20 cellular contexts compared by ENCODE assay signal in the genomic region with DNA sequence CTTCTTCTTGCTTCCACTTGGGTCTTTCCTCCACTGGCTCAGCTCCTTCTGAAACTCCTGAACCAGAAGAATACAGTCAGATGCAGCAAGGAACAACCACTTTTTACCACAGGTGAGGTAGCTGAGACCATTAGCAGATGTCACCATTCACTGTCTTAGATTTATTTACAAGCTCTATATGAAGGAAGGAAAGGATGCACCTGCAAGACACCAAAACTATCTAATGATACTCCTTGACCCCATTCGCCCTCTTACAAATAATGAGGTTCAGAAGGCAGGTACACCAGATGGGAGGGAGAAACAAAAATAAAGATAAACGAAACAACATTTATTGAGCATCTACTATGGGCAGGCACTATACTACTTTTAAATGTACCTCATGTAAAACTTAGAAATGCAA. TPM values are rescaled to one million over a fixed set of nuclear protein-coding genes. Genes with fewer than 3 reads are reported as not detected.
DNase-seq lines count a peak whose midpoint lies in the region; ATAC-seq, FAIRE-seq and TF ChIP-seq lines count a peak whose summit lies in the region.
"Had no signal": no experiment of that assay in that cellular context is flagged by ENCODE, and none has a peak within 500 bp of the region (broad histone marks: within the 10 kb centered on the region; RNA-seq: fewer than 3 reads in every experiment).

No MANE protein-coding gene starts in this region.

- DNase-seq in activated T-cell treated with anti-CD3 and anti-CD28 coated beads, Interleukin-2, amount 50 U/mL, for 24 hours = no peak
- DNase-seq in activated T-cell treated with anti-CD3 and anti-CD28 coated beads for 4 hours = no peak
- no peak for DNase-seq in K562 (ENCODE audit: extremely low read depth in 1 of 4, low spot score in 3 of 4)
- DNase-seq in psoas muscle = no peak
- no peak for DNase-seq in posterior cingulate gyrus
- DNase-seq in type B pancreatic cell (ENCODE audit: extremely low spot score, unreplicated experiment) = no peak
- DNase-seq: DMS53; HFFc6; Kasumi-1; NCI-H1105 treated with DMSO at 0.1 percent for 48 hours; NCI-H1930; NCI-H526 treated with DMSO at 0.1 percent for 48 hours; NK-92 treated with Interleukin-12 subunit alpha and Interleukin-12 subunit beta, amount 100 ng/mL, for 24 hours; SHP77 treated with DMSO at 0.1 percent for 48 hours had no signal

- no peak for TF ChIP-seq RAD21 in K562 (CRISPR knock-in tag; conservative IDR thresholded peaks at IDR 0.05 in 1 of 2, IDR thresholded peaks at IDR 0.05 in 1 of 2)

- CTCF ChIA-PET in HEK293 (lab: Yijun Ruan, JAX) (interaction anchor here (0.6 to 1.9 kb wide), 11 partner anchors 9 to 177 kb away, joined by 3 to 12 read pairs (median 4); no protein-coding TSS in a partner anchor), K562 (lab: Yijun Ruan, JAX; ENCODE audit: low intra/inter-chr PET ratio) (no interaction called here)

- TF ChIP-seq EP300 in K562 (IDR thresholded peaks at IDR 0.05; ENCODE audit: low read length) = no peak

- TF ChIP-seq CTCF in HEK293 (tag by site-specific recombination; IDR thresholded peaks at IDR 0.05) (no peak), K562 (IDR thresholded peaks at IDR 0.05 in 2 of 3, conservative IDR thresholded peaks at IDR 0.05 in 1 of 3; ENCODE audit: insufficient read depth in 2 of 3, low read depth in 1 of 3, low read length in 3 of 3) (no peak), psoas muscle (IDR thresholded peaks at IDR 0.05) (no peak), type B pancreatic cell (conservative IDR thresholded peaks at IDR 0.05) (no peak)

- no peak for ATAC-seq in K562
- ATAC-seq in psoas muscle = no peak
- no peak for ATAC-seq in GM18868 (IDR thresholded peaks at IDR 0.05; ENCODE audit: unreplicated experiment)

- H2AFZ ChIP-seq in K562 (ENCODE audit: low read depth, low read length) = no peak overlapping the region

- POLR2A ChIA-PET in HEK293 (lab: Yijun Ruan, JAX) (no interaction called here), K562 (lab: Yijun Ruan, JAX) (interaction anchor here (1.2 to 2.5 kb wide), 3 partner anchors 8 to 10 kb away, joined by 3 to 7 read pairs (median 5); partner anchors contain the start of gene TFIP11)

- H3K36me3 ChIP-seq in HEK293 (ENCODE audit: control insufficient read depth in 2 of 2, insufficient read depth in 1 of 2, low read length in 2 of 2) (peaks cover 63 to 87% of the 10 kb centered on the region in 2 experiments), K562 (ENCODE audit: control insufficient read depth, insufficient read depth, low read length) (peaks cover 81% of the 10 kb centered on the region), psoas muscle (ENCODE audit: insufficient read depth in 1 of 2, low read depth in 1 of 2) (peaks cover 31 to 99% of the 10 kb centered on the region in 2 donors)

- TF ChIP-seq POLR2A in K562 (conservative IDR thresholded peaks at IDR 0.05) = no peak

- H4K20me1 ChIP-seq in K562 (replicated peaks; ENCODE audit: control insufficient read depth, insufficient read depth, low read length) = no peaks in the 10 kb centered on the region

- no TSS peak for BruUV-seq in K562 (replicated peaks; lab: Mats Ljungman, UMichigan)

- peak overlapping the region; percentile 41 for H3K27ac Mint-ChIP-seq in activated T-cell treated with anti-CD3 and anti-CD28 coated beads, Interleukin-2, amount 50 U/mL, for 24 hours
- H3K27ac Mint-ChIP-seq in type B pancreatic cell = no peak overlapping the region
- H3K27ac Mint-ChIP-seq: HFFc6 had no signal

- H3K9me3 Mint-ChIP-seq in activated T-cell treated with anti-CD3 and anti-CD28 coated beads, Interleukin-2, amount 50 U/mL, for 24 hours = no peaks in the 10 kb centered on the region
- no peaks in the 10 kb centered on the region for H3K9me3 Mint-ChIP-seq in type B pancreatic cell
- H3K9me3 Mint-ChIP-seq: CD14-positive monocyte, HFFc6 had no signal

- 57% methylated on average over 2 of the region's 2 CpGs for WGBS in K562 (ENCODE audit: insufficient coverage, low coverage, missing lambda C conversion rate)
- 78 to 88% (median 86%) methylated on average over 2 of the region's 2 CpGs for WGBS in psoas muscle, 3 donors

- H3K9me3 ChIP-seq in HEK293 (ENCODE audit: control insufficient read depth, insufficient read depth, low read depth, low read length) = no peaks in the 10 kb centered on the region
- no peaks in the 10 kb centered on the region for H3K9me3 ChIP-seq in K562 (replicated peaks; ENCODE audit: control insufficient read depth, insufficient read depth, low read depth, low read length)
- no peaks in the 10 kb centered on the region for H3K9me3 ChIP-seq in psoas muscle

- H3K9me1 ChIP-seq in K562 (ENCODE audit: control insufficient read depth, insufficient read depth, low read length) = no peaks in the 10 kb centered on the region

- H3K79me2 ChIP-seq in K562 (ENCODE audit: control insufficient read depth, insufficient read depth, low read length) = no peaks in the 10 kb centered on the region; the same call in 2 of the 3 replicates

- intact Hi-C loops in K562 (cut with micrococcal nuclease) = no loop called here
- intact Hi-C loops in psoas muscle (cut with DNase I) = loop anchor here in 1 of 2 donors (2.0 to 5.0 kb wide), 2 partner anchors 25 to 90 kb away; partner anchors contain the start of gene TPST2
- intact Hi-C loops in posterior cingulate gyrus (cut with DNase I) = no loop called here

- FAIRE-seq in K562 (lab: Jason Lieb, UNC) = no peak
- FAIRE-seq: A204.1, H1, HepG2 had no signal

- in situ Hi-C loops in K562 (cut with MboI) = no loop called here

- H3K4me3 Mint-ChIP-seq in activated T-cell treated with anti-CD3 and anti-CD28 coated beads, Interleukin-2, amount 50 U/mL, for 24 hours = no peak overlapping the region
- H3K4me3 Mint-ChIP-seq in type B pancreatic cell = no peak overlapping the region
- H3K4me3 Mint-ChIP-seq: CD14-positive monocyte, HFFc6 had no signal

- H3K4me3 ChIP-seq in HEK293 (ENCODE audit: low read depth, low read length) (no peak overlapping the region), K562 (no peak overlapping the region), psoas muscle (no peak overlapping the region)

- no peaks in the 10 kb centered on the region for H3K27me3 ChIP-seq in K562 (ENCODE audit: control insufficient read depth in 2 of 2, insufficient read depth in 2 of 2, low read length in 2 of 2)
- H3K27me3 ChIP-seq in psoas muscle (ENCODE audit: insufficient read depth in 3 of 3, low read length in 2 of 3) = no peaks in the 10 kb centered on the region

- no peak overlapping the region for H3K4me2 ChIP-seq in K562 (ENCODE audit: insufficient read depth, low read length)

- peaks cover 93% of the 10 kb centered on the region for H3K36me3 Mint-ChIP-seq in activated T-cell treated with anti-CD3 and anti-CD28 coated beads, Interleukin-2, amount 50 U/mL, for 24 hours (ENCODE audit: low read depth)
- peaks cover 43% of the 10 kb centered on the region for H3K36me3 Mint-ChIP-seq in type B pancreatic cell

- no peaks in the 10 kb centered on the region for H3K27me3 Mint-ChIP-seq in activated T-cell treated with anti-CD3 and anti-CD28 coated beads, Interleukin-2, amount 50 U/mL, for 24 hours
- H3K27me3 Mint-ChIP-seq in type B pancreatic cell = no peaks in the 10 kb centered on the region

- H3K27ac ChIP-seq in HEK293 (ENCODE audit: extremely low read depth, low read depth, low read length) (no peak overlapping the region), K562 (ENCODE audit: extremely low read depth, low read depth, low read length) (peak overlapping the region; percentile 75; the same call in 2 of the 3 replicates), psoas muscle (peak overlapping the region; percentile 88)

- peaks cover 27% of the 10 kb centered on the region for H3K4me1 Mint-ChIP-seq in activated T-cell treated with anti-CD3 and anti-CD28 coated beads, Interleukin-2, amount 50 U/mL, for 24 hours (ENCODE audit: low read depth)
- no peaks in the 10 kb centered on the region for H3K4me1 Mint-ChIP-seq in type B pancreatic cell (ENCODE audit: unreplicated experiment)

- H3K4me1 ChIP-seq in HEK293 (ENCODE audit: control insufficient read depth, insufficient read depth, low read length) = no peaks in the 10 kb centered on the region
- peaks cover 5 to 7% of the 10 kb centered on the region in 2 experiments; a peak in 3 of 5 replicates for H3K4me1 ChIP-seq in K562 (replicated peaks in 1 of 2; ENCODE audit: control insufficient read depth in 2 of 2, insufficient read depth in 2 of 2, low read length in 2 of 2)
- H3K4me1 ChIP-seq in psoas muscle = peaks cover 41% of the 10 kb centered on the region

- H3K9ac ChIP-seq in K562 (ENCODE audit: insufficient read depth in 1 of 2, low read depth in 2 of 2, low read length in 2 of 2) = no peak overlapping the region

RNA-seq across cellular contexts. Expression of gene TFIP11, which starts 10.3 kb away (rescaled TPM):
- total RNA-seq in K562 (2011; cell fraction: chromatin; rRNA removed; ENCODE audit: low replicate concordance) = 76.4 and 89.2 TPM in 2 replicates
- total RNA-seq in K562 (2011; cell fraction: nucleolus; rRNA removed) = 51.2 and 58.4 TPM in 2 replicates
- 52.2 and 57.7 TPM in 2 replicates for total RNA-seq in K562 (2011; cell fraction: nucleoplasm; rRNA removed)
- total RNA-seq in K562 (2014; rRNA removed) (23.8 and 26.5 TPM in 2 replicates), K562 (2014; rRNA removed; fragmentation: Illumina TruSeq; extraction: Trizol) (25.2 and 26.1 TPM in 2 replicates), K562 (2015; rRNA removed; fragmentation: Illumina TruSeq; extraction: Trizol) (28.5 and 29.0 TPM in 2 replicates), K562 (2021) (31.7 and 38.1 TPM in 2 replicates), psoas muscle (10 to 100 TPM; 29.1 to 48.6 (median 33.5) TPM), type B pancreatic cell (ENCODE audit: low replicate concordance) (32.7 and 40.3 TPM in 2 replicates)
- polyA plus RNA-seq in K562 (2011; rRNA removed) (29.7 and 30.8 TPM in 2 replicates), K562 (2014; fragmentation: Illumina TruSeq; extraction: Trizol) (22.6 and 26.6 TPM in 2 replicates), K562 (2014; fragmentation: Nextera tagmentation; extraction: Ambion mirVana) (10 to 100 TPM; 11.5 to 20.8 TPM), K562 (2014; rRNA removed) (19.3 and 21.5 TPM in 2 replicates), psoas muscle (10 to 100 TPM; 28.8 to 56.1 (median 37.8) TPM)
- 26.8 and 27.0 TPM in 2 replicates for polyA plus RNA-seq in K562 (2011; cell fraction: cytosol; rRNA removed)
- 44.9 and 57.2 TPM in 2 replicates for polyA plus RNA-seq in K562 (2011; cell fraction: nucleus; rRNA removed)
- 21.5 and 23.8 TPM in 2 replicates for polyA plus RNA-seq in K562 (2012)
- 44.3 and 59.6 TPM in 2 replicates for polyA minus RNA-seq in K562 (2011; rRNA and poly(A)+ RNA removed)
- 18.2 and 23.7 TPM in 2 replicates for polyA minus RNA-seq in K562 (2011; cell fraction: cytosol; rRNA and poly(A)+ RNA removed)
- 21.0 and 46.0 TPM in 2 replicates for polyA minus RNA-seq in K562 (2011; cell fraction: nucleus; rRNA and poly(A)+ RNA removed)

RNA-seq across cellular contexts. Expression of gene SRRD, which starts 18.3 kb away (rescaled TPM):
- 21.3 and 32.0 TPM in 2 replicates for total RNA-seq in K562 (2011; cell fraction: chromatin; rRNA removed; ENCODE audit: low replicate concordance)
- 11.2 and 13.3 TPM in 2 replicates for total RNA-seq in K562 (2011; cell fraction: nucleolus; rRNA removed)
- total RNA-seq in K562 (2011; cell fraction: nucleoplasm; rRNA removed) = 16.1 and 17.9 TPM in 2 replicates
- total RNA-seq in K562 (2014; rRNA removed) = 13.5 and 14.2 TPM in 2 replicates
- 34.4 and 39.1 TPM in 2 replicates for total RNA-seq in K562 (2014; rRNA removed; fragmentation: Illumina TruSeq; extraction: Trizol)
- 27.6 and 28.7 TPM in 2 replicates for total RNA-seq in K562 (2015; rRNA removed; fragmentation: Illumina TruSeq; extraction: Trizol)
- total RNA-seq in K562 (2021) = 35.1 and 35.5 TPM in 2 replicates
- polyA plus RNA-seq in K562 (2011; rRNA removed) = 29.4 and 59.4 TPM in 2 replicates
- 15.8 and 23.9 TPM in 2 replicates for polyA plus RNA-seq in K562 (2011; cell fraction: cytosol; rRNA removed)
- polyA plus RNA-seq in K562 (2011; cell fraction: nucleus; rRNA removed) = 13.6 and 13.8 TPM in 2 replicates
- polyA plus RNA-seq in K562 (2012) = 12.8 and 19.3 TPM in 2 replicates
- polyA plus RNA-seq in K562 (2014; fragmentation: Illumina TruSeq; extraction: Trizol) = 27.8 and 34.9 TPM in 2 replicates
- polyA plus RNA-seq in K562 (2014; fragmentation: Nextera tagmentation; extraction: Ambion mirVana) = 1 to 10 TPM; 4.9 to 5.7 TPM
- polyA plus RNA-seq in K562 (2014; rRNA removed) = 28.0 and 34.6 TPM in 2 replicates
- 30.1 and 47.2 TPM in 2 replicates for polyA minus RNA-seq in K562 (2011; rRNA and poly(A)+ RNA removed)
- polyA minus RNA-seq in K562 (2011; cell fraction: cytosol; rRNA and poly(A)+ RNA removed) = 7.0 and 20.5 TPM in 2 replicates
- 4.2 and 7.7 TPM in 2 replicates for polyA minus RNA-seq in K562 (2011; cell fraction: nucleus; rRNA and poly(A)+ RNA removed)
- 10 to 100 TPM; 25.4 to 36.6 (median 28.9) TPM for total RNA-seq in psoas muscle
- 10 to 100 TPM; 36.1 to 51.2 (median 38.3) TPM for polyA plus RNA-seq in psoas muscle
- total RNA-seq in type B pancreatic cell (ENCODE audit: low replicate concordance) = 26.9 and 27.7 TPM in 2 replicates

RNA-seq across cellular contexts. Expression of gene HPS4, which starts 18.4 kb away (rescaled TPM):
- 113 and 158 TPM in 2 replicates for total RNA-seq in K562 (2011; cell fraction: chromatin; rRNA removed; ENCODE audit: low replicate concordance)
- total RNA-seq in K562 (2011; cell fraction: nucleolus; rRNA removed) = 66.7 and 67.0 TPM in 2 replicates
- total RNA-seq in K562 (2011; cell fraction: nucleoplasm; rRNA removed) = 82.3 and 87.6 TPM in 2 replicates
- total RNA-seq in K562 (2014; rRNA removed) (17.7 and 24.7 TPM in 2 replicates), K562 (2014; rRNA removed; fragmentation: Illumina TruSeq; extraction: Trizol) (25.7 and 28.8 TPM in 2 replicates), K562 (2015; rRNA removed; fragmentation: Illumina TruSeq; extraction: Trizol) (20.7 and 22.5 TPM in 2 replicates), K562 (2021) (27.6 and 28.4 TPM in 2 replicates), psoas muscle (10 to 100 TPM in 3 of 4 donors, 1 to 10 TPM in 1; 7.4 to 12.5 (median 10.4) TPM), type B pancreatic cell (ENCODE audit: low replicate concordance) (38.1 and 46.1 TPM in 2 replicates)
- polyA plus RNA-seq in K562 (2011; rRNA removed) (28.3 and 35.2 TPM in 2 replicates), K562 (2014; fragmentation: Illumina TruSeq; extraction: Trizol) (28.4 and 29.2 TPM in 2 replicates), K562 (2014; fragmentation: Nextera tagmentation; extraction: Ambion mirVana) (10 to 100 TPM; 12.8 to 23.7 TPM), K562 (2014; rRNA removed) (24.7 and 25.3 TPM in 2 replicates), psoas muscle (10 to 100 TPM in 1 of 3 donors, 1 to 10 TPM in 2; 5.8 to 13.9 (median 6.4) TPM)
- 22.6 and 24.7 TPM in 2 replicates for polyA plus RNA-seq in K562 (2011; cell fraction: cytosol; rRNA removed)
- 98.7 and 99.9 TPM in 2 replicates for polyA plus RNA-seq in K562 (2011; cell fraction: nucleus; rRNA removed)
- polyA plus RNA-seq in K562 (2012) = 18.4 and 25.1 TPM in 2 replicates
- 44.8 and 58.9 TPM in 2 replicates for polyA minus RNA-seq in K562 (2011; rRNA and poly(A)+ RNA removed)
- 15.2 and 16.9 TPM in 2 replicates for polyA minus RNA-seq in K562 (2011; cell fraction: cytosol; rRNA and poly(A)+ RNA removed)
- polyA minus RNA-seq in K562 (2011; cell fraction: nucleus; rRNA and poly(A)+ RNA removed) = 39.2 and 74.3 TPM in 2 replicates
